ENCODE assay signal across 1 cellular context in the genomic region with DNA sequence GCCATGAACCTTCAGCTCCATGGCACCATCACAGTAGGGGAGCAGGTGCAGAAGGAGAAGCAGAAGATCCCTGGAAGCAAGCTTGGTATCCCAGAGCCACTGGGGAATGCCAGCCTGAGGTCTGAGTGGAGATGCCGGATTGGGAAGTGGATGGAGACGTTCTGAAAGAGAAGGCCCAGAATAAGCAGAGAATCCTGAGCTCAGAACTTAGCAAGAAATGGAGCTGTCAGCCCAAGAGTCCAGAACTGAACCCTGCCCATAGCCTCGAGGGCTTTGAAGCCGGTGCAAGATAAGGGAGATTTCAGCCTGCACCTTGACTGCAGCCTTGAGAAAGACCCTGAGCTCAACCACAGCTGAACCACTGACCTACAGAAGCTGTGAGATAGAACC.
TF ChIP-seq lines count a peak whose summit lies in the region.

No MANE protein-coding gene starts in this region.

TF ChIP-seq in IMR-90, 13 proteins besides CTCF, POLR2A, EP300 and RAD21 (continued from another document):
- no peak for TF ChIP-seq NFE2L2 (IDR thresholded peaks at IDR 0.05; ENCODE audit: low read depth, low read length)
- no peak for TF ChIP-seq MAZ (IDR thresholded peaks at IDR 0.05; ENCODE audit: borderline replicate concordance, low read depth, low read length)
- no peak for TF ChIP-seq RCOR1 (IDR thresholded peaks at IDR 0.05; ENCODE audit: insufficient replicate concordance, low read length)
- no peak for TF ChIP-seq CHD1 (IDR thresholded peaks at IDR 0.05; ENCODE audit: low read depth, low read length)
- no peak for TF ChIP-seq ELK1 (IDR thresholded peaks at IDR 0.05; ENCODE audit: borderline replicate concordance, low read depth, low read length)
- TF ChIP-seq, protein P1, sequence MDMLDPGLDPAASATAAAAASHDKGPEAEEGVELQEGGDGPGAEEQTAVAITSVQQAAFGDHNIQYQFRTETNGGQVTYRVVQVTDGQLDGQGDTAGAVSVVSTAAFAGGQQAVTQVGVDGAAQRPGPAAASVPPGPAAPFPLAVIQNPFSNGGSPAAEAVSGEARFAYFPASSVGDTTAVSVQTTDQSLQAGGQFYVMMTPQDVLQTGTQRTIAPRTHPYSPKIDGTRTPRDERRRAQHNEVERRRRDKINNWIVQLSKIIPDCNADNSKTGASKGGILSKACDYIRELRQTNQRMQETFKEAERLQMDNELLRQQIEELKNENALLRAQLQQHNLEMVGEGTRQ (IDR thresholded peaks at IDR 0.05; ENCODE audit: low read depth, low read length): no peak
- no peak for TF ChIP-seq RFX5 (IDR thresholded peaks at IDR 0.05; ENCODE audit: low read depth, low read length)
- no peak for TF ChIP-seq SMC3 (IDR thresholded peaks at IDR 0.05; ENCODE audit: low read depth, low read length)
- no peak for TF ChIP-seq MAFK (IDR thresholded peaks at IDR 0.05; ENCODE audit: low read depth, low read length)
- TF ChIP-seq BHLHE40 (IDR thresholded peaks at IDR 0.05; ENCODE audit: low read depth, low read length): no peak
- TF ChIP-seq CEBPB (IDR thresholded peaks at IDR 0.05; ENCODE audit: low read depth, low read length): no peak
